In the genomic region with DNA sequence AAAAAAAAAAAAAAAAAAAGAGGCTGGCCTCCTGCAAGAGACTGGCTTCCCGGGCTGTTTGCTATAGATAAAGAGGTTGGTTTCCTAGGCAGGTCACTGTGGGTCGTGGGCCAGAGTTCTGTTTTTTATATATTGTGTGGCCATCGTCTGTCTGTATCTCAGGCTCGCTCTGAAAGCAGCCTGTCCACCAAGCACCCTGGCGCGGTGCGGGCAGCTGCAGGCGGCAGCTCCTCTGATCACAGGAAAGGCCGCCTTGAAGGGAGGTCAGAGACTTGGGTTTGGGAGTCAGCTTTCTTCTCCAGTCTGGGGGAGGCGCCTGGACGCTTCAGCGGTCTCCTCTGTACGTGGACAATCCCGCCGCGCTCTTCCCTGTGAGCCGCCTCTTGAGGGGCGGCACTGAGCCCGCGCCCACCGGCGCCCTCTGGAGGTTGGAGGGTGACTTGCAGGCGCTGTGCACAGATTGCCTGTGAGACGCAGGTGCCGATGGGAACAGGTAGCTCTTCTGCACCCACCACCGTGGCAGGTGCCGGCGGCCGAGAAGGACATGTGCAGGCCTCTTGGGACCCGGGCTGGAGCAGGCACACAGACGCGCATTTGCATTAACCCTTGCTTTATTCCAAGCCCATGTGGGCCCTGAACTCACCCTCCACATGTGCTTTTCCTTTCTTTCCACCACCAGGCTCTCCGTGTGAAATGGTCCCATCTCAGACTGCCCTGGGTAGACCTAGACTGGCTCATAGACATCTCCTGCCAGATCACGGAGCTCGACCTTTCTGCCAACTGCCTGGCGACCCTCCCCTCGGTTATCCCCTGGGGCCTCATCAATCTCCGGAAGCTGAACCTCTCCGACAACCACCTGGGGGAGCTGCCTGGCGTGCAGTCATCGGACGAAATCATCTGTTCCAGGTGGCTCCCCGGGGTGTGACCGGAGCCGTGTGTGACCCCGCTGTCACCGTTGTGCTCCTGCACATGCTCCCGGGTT, we compare ENCODE assay signal across 1 cellular context.
TF ChIP-seq lines count a peak whose summit lies in the region.

No MANE protein-coding gene starts in this region.

TF ChIP-seq in HepG2, 621 proteins besides CTCF, POLR2A, EP300 and RAD21 (continued from another document and continues in another):
- TF ChIP-seq, protein P1, sequence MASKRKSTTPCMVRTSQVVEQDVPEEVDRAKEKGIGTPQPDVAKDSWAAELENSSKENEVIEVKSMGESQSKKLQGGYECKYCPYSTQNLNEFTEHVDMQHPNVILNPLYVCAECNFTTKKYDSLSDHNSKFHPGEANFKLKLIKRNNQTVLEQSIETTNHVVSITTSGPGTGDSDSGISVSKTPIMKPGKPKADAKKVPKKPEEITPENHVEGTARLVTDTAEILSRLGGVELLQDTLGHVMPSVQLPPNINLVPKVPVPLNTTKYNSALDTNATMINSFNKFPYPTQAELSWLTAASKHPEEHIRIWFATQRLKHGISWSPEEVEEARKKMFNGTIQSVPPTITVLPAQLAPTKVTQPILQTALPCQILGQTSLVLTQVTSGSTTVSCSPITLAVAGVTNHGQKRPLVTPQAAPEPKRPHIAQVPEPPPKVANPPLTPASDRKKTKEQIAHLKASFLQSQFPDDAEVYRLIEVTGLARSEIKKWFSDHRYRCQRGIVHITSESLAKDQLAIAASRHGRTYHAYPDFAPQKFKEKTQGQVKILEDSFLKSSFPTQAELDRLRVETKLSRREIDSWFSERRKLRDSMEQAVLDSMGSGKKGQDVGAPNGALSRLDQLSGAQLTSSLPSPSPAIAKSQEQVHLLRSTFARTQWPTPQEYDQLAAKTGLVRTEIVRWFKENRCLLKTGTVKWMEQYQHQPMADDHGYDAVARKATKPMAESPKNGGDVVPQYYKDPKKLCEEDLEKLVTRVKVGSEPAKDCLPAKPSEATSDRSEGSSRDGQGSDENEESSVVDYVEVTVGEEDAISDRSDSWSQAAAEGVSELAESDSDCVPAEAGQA (IDR thresholded peaks at IDR 0.05; ENCODE audit: low read depth) = no peak
- TF ChIP-seq, protein P1 (CRISPR knock-in tag; IDR thresholded peaks at IDR 0.05; ENCODE audit: borderline replicate concordance) = no peak
- TF ChIP-seq ZBTB8A (CRISPR knock-in tag; IDR thresholded peaks at IDR 0.05; ENCODE audit: borderline replicate concordance, low read depth) (no peak), SMARCC2 (IDR thresholded peaks at IDR 0.05) (no peak), REL (CRISPR knock-in tag; conservative IDR thresholded peaks at IDR 0.05) (no peak), ZMYM3 (CRISPR knock-in tag; IDR thresholded peaks at IDR 0.05) (no peak), GPBP1L1 (CRISPR knock-in tag; IDR thresholded peaks at IDR 0.05) (no peak), RBM22 (optimal IDR thresholded peaks at IDR 0.05; ENCODE audit: low read length) (no peak), NFKBIZ (CRISPR knock-in tag; IDR thresholded peaks at IDR 0.05) (no peak), ELF3 (CRISPR knock-in tag; IDR thresholded peaks at IDR 0.05) (no peak), HMG20A (CRISPR knock-in tag; IDR thresholded peaks at IDR 0.05; ENCODE audit: borderline replicate concordance) (no peak), RELA (CRISPR knock-in tag; IDR thresholded peaks at IDR 0.05) (no peak), ZNF792 (CRISPR knock-in tag; IDR thresholded peaks at IDR 0.05) (peak; percentile 69), ZNF337 (CRISPR knock-in tag; IDR thresholded peaks at IDR 0.05; ENCODE audit: borderline replicate concordance, low read depth) (no peak), NCOR1 (IDR thresholded peaks at IDR 0.05; ENCODE audit: borderline replicate concordance, low read length) (no peak), KAT7 (CRISPR knock-in tag; IDR thresholded peaks at IDR 0.05; ENCODE audit: borderline replicate concordance) (no peak), MTA1 (CRISPR knock-in tag; IDR thresholded peaks at IDR 0.05; ENCODE audit: borderline replicate concordance) (no peak), NFIB (CRISPR knock-in tag; IDR thresholded peaks at IDR 0.05; ENCODE audit: borderline replicate concordance) (no peak), ZBTB40 (IDR thresholded peaks at IDR 0.05) (no peak), ZBTB40 (CRISPR knock-in tag; IDR thresholded peaks at IDR 0.05) (no peak), KLF6 (CRISPR knock-in tag; IDR thresholded peaks at IDR 0.05) (no peak), MATR3 (CRISPR knock-in tag; IDR thresholded peaks at IDR 0.05) (no peak), ARNT (IDR thresholded peaks at IDR 0.05) (no peak), TAF1 (CRISPR knock-in tag; IDR thresholded peaks at IDR 0.05) (0 out of 2 replicates have a peak, but pooled peaks have one; percentile 45), ZNF556 (CRISPR knock-in tag; IDR thresholded peaks at IDR 0.05; ENCODE audit: borderline replicate concordance) (no peak), GATA4 (IDR thresholded peaks at IDR 0.05; ENCODE audit: borderline replicate concordance, low read depth) (0 out of 2 replicates have a peak, but pooled peaks have one; percentile 23)
- TF ChIP-seq, protein P2, sequence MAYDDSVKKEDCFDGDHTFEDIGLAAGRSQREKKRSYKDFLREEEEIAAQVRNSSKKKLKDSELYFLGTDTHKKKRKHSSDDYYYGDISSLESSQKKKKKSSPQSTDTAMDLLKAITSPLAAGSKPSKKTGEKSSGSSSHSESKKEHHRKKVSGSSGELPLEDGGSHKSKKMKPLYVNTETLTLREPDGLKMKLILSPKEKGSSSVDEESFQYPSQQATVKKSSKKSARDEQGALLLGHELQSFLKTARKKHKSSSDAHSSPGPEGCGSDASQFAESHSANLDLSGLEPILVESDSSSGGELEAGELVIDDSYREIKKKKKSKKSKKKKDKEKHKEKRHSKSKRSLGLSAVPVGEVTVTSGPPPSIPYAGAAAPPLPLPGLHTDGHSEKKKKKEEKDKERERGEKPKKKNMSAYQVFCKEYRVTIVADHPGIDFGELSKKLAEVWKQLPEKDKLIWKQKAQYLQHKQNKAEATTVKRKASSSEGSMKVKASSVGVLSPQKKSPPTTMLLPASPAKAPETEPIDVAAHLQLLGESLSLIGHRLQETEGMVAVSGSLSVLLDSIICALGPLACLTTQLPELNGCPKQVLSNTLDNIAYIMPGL (CRISPR knock-in tag; IDR thresholded peaks at IDR 0.05; ENCODE audit: borderline replicate concordance in 1 of 2, low read depth in 1 of 2) = peak; percentile 92 to 97
- TF ChIP-seq, protein P3, sequence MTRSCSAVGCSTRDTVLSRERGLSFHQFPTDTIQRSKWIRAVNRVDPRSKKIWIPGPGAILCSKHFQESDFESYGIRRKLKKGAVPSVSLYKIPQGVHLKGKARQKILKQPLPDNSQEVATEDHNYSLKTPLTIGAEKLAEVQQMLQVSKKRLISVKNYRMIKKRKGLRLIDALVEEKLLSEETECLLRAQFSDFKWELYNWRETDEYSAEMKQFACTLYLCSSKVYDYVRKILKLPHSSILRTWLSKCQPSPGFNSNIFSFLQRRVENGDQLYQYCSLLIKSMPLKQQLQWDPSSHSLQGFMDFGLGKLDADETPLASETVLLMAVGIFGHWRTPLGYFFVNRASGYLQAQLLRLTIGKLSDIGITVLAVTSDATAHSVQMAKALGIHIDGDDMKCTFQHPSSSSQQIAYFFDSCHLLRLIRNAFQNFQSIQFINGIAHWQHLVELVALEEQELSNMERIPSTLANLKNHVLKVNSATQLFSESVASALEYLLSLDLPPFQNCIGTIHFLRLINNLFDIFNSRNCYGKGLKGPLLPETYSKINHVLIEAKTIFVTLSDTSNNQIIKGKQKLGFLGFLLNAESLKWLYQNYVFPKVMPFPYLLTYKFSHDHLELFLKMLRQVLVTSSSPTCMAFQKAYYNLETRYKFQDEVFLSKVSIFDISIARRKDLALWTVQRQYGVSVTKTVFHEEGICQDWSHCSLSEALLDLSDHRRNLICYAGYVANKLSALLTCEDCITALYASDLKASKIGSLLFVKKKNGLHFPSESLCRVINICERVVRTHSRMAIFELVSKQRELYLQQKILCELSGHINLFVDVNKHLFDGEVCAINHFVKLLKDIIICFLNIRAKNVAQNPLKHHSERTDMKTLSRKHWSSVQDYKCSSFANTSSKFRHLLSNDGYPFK (CRISPR knock-in tag; IDR thresholded peaks at IDR 0.05; ENCODE audit: borderline replicate concordance) = peak; percentile 29; the same call in 1 of the 2 replicates
- TF ChIP-seq, protein P4, sequence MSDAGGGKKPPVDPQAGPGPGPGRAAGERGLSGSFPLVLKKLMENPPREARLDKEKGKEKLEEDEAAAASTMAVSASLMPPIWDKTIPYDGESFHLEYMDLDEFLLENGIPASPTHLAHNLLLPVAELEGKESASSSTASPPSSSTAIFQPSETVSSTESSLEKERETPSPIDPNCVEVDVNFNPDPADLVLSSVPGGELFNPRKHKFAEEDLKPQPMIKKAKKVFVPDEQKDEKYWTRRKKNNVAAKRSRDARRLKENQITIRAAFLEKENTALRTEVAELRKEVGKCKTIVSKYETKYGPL (CRISPR knock-in tag; IDR thresholded peaks at IDR 0.05) = no peak
- TF ChIP-seq, protein P5, sequence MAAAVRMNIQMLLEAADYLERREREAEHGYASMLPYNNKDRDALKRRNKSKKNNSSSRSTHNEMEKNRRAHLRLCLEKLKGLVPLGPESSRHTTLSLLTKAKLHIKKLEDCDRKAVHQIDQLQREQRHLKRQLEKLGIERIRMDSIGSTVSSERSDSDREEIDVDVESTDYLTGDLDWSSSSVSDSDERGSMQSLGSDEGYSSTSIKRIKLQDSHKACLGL (CRISPR knock-in tag; IDR thresholded peaks at IDR 0.05) = no peak
